In the genomic region with DNA sequence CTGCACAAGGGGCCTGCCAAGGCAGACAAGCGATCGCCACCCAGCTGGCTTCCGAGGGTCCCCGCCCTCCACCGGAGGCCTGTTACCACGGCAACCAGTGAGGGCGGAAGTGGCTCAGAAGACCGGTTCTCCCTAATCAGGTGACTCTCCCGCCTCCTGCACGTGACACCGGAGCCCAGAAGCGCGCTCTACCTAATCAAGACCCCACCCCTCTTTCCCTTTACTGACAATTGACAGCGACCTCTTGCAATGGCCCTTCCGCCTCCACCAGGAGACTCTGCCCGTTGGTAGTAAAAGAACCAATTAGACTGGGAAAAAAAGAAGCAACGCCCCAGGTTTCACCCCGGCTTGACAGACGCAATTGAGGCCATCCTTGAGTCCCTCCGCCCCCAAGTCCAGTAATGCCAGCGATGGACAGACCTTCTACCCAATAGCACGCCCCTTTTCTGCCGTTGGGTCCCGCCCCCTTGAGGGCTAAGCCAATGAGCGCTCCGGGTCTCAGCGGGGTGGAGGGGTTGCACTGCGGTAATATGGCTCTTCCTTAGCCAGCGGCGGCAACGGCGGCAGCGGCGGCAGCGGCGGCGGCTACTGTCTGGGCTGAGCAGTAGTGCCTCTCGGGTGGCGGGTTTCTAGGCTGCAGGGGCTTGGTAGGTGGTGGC, we compare ENCODE assay signal across 1 cellular context.
A peak's percentile ranks its signal among the peaks of the same experiment; 100 is the strongest.
TF ChIP-seq lines count a peak whose summit lies in the region.

A gene (plus strand): TSS at position 525 of the 659 bp plus-strand sequence. CDS start 198 bp downstream, outside the sequence.

TF ChIP-seq in HepG2, 621 proteins besides CTCF, POLR2A, EP300 and RAD21 (continued from another document and continues in another):
- TF ChIP-seq, protein P1, sequence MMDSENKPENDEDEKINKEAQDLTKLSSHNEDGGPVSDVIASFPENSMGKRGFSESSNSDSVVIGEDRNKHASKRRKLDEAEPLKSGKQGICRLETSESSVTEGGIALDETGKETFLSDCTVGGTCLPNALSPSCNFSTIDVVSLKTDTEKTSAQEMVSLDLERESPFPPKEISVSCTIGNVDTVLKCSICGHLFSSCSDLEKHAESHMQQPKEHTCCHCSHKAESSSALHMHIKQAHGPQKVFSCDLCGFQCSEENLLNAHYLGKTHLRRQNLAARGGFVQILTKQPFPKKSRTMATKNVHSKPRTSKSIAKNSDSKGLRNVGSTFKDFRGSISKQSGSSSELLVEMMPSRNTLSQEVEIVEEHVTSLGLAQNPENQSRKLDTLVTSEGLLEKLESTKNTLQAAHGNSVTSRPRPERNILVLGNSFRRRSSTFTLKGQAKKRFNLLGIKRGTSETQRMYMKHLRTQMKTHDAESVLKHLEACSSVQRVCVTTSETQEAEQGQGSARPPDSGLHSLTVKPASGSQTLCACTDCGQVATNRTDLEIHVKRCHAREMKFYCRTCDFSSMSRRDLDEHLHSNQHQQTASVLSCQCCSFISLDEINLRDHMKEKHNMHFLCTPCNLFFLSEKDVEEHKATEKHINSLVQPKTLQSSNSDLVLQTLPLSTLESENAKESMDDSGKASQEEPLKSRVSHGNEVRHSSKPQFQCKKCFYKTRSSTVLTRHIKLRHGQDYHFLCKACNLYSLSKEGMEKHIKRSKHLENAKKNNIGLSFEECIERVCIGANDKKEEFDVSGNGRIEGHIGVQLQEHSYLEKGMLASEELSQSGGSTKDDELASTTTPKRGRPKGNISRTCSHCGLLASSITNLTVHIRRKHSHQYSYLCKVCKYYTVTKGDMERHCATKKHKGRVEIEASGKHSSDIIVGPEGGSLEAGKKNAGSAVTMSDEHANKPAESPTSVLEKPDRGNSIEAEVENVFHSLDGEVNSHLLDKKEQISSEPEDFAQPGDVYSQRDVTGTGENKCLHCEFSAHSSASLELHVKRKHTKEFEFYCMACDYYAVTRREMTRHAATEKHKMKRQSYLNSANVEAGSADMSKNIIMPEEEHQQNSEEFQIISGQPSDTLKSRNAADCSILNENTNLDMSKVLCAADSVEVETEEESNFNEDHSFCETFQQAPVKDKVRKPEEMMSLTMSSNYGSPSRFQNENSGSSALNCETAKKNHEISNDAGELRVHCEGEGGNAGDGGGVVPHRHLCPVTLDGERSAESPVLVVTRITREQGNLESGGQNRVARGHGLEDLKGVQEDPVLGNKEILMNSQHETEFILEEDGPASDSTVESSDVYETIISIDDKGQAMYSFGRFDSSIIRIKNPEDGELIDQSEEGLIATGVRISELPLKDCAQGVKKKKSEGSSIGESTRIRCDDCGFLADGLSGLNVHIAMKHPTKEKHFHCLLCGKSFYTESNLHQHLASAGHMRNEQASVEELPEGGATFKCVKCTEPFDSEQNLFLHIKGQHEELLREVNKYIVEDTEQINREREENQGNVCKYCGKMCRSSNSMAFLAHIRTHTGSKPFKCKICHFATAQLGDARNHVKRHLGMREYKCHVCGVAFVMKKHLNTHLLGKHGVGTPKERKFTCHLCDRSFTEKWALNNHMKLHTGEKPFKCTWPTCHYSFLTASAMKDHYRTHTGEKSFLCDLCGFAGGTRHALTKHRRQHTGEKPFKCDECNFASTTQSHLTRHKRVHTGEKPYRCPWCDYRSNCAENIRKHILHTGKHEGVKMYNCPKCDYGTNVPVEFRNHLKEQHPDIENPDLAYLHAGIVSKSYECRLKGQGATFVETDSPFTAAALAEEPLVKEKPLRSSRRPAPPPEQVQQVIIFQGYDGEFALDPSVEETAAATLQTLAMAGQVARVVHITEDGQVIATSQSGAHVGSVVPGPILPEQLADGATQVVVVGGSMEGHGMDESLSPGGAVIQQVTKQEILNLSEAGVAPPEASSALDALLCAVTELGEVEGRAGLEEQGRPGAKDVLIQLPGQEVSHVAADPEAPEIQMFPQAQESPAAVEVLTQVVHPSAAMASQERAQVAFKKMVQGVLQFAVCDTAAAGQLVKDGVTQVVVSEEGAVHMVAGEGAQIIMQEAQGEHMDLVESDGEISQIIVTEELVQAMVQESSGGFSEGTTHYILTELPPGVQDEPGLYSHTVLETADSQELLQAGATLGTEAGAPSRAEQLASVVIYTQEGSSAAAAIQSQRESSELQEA (CRISPR knock-in tag; IDR thresholded peaks at IDR 0.05; ENCODE audit: not compliant biosample characterization): no peak
- TF ChIP-seq MED8 (CRISPR knock-in tag; IDR thresholded peaks at IDR 0.05; ENCODE audit: insufficient replicate concordance) (no peak), SSRP1 (CRISPR knock-in tag; IDR thresholded peaks at IDR 0.05) (no peak), PHF21A (CRISPR knock-in tag; IDR thresholded peaks at IDR 0.05) (0 out of 2 replicates have a peak, but pooled peaks have one; percentile 20), ASH2L (IDR thresholded peaks at IDR 0.05; ENCODE audit: insufficient read length, low read depth, low read length) (peak; percentile 86), SOX6 (IDR thresholded peaks at IDR 0.05) (no peak), SOX6 (CRISPR knock-in tag; IDR thresholded peaks at IDR 0.05) (peak; percentile 36), ZNF737 (CRISPR knock-in tag; IDR thresholded peaks at IDR 0.05; ENCODE audit: borderline replicate concordance) (no peak), HHEX (CRISPR knock-in tag; IDR thresholded peaks at IDR 0.05) (no peak), ZSCAN25 (CRISPR knock-in tag; IDR thresholded peaks at IDR 0.05) (0 out of 2 replicates have a peak, but pooled peaks have one; percentile 5), REXO4 (CRISPR knock-in tag; IDR thresholded peaks at IDR 0.05; ENCODE audit: borderline replicate concordance) (no peak), HMGA1 (CRISPR knock-in tag; conservative IDR thresholded peaks at IDR 0.05) (no peak), NFYC (CRISPR knock-in tag; IDR thresholded peaks at IDR 0.05) (peak; percentile 97), ARHGAP35 (CRISPR knock-in tag; IDR thresholded peaks at IDR 0.05; ENCODE audit: borderline replicate concordance) (no peak), STAT5B (CRISPR knock-in tag; IDR thresholded peaks at IDR 0.05) (no peak), ZNF44 (CRISPR knock-in tag; IDR thresholded peaks at IDR 0.05) (no peak), KLF6 (CRISPR knock-in tag; IDR thresholded peaks at IDR 0.05) (no peak), ETV5 (CRISPR knock-in tag; IDR thresholded peaks at IDR 0.05; ENCODE audit: borderline replicate concordance) (peak; percentile 87), ZNF460 (CRISPR knock-in tag; IDR thresholded peaks at IDR 0.05; ENCODE audit: borderline replicate concordance) (no peak), ARNTL (CRISPR knock-in tag; IDR thresholded peaks at IDR 0.05) (peak; percentile 97), ZFP41 (CRISPR knock-in tag; IDR thresholded peaks at IDR 0.05; ENCODE audit: borderline replicate concordance) (no peak), SUZ12 (IDR thresholded peaks at IDR 0.05; ENCODE audit: low read depth, low read length) (no peak), NCOA2 (CRISPR knock-in tag; IDR thresholded peaks at IDR 0.05) (0 out of 2 replicates have a peak, but pooled peaks have one; percentile 7), ZNF768 (CRISPR knock-in tag; IDR thresholded peaks at IDR 0.05) (no peak), TEAD2 (CRISPR knock-in tag; IDR thresholded peaks at IDR 0.05) (no peak), HCFC1 (IDR thresholded peaks at IDR 0.05; ENCODE audit: low read depth, low read length) (peak; percentile 42; the same call in 1 of the 2 replicates), ZNF333 (CRISPR knock-in tag; IDR thresholded peaks at IDR 0.05; ENCODE audit: borderline replicate concordance) (no peak), ZMYM4 (CRISPR knock-in tag; IDR thresholded peaks at IDR 0.05) (peak; percentile 54; the same call in 1 of the 2 replicates)
- TF ChIP-seq, protein P2, sequence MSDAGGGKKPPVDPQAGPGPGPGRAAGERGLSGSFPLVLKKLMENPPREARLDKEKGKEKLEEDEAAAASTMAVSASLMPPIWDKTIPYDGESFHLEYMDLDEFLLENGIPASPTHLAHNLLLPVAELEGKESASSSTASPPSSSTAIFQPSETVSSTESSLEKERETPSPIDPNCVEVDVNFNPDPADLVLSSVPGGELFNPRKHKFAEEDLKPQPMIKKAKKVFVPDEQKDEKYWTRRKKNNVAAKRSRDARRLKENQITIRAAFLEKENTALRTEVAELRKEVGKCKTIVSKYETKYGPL (CRISPR knock-in tag; IDR thresholded peaks at IDR 0.05): no peak
- TF ChIP-seq, protein P3, sequence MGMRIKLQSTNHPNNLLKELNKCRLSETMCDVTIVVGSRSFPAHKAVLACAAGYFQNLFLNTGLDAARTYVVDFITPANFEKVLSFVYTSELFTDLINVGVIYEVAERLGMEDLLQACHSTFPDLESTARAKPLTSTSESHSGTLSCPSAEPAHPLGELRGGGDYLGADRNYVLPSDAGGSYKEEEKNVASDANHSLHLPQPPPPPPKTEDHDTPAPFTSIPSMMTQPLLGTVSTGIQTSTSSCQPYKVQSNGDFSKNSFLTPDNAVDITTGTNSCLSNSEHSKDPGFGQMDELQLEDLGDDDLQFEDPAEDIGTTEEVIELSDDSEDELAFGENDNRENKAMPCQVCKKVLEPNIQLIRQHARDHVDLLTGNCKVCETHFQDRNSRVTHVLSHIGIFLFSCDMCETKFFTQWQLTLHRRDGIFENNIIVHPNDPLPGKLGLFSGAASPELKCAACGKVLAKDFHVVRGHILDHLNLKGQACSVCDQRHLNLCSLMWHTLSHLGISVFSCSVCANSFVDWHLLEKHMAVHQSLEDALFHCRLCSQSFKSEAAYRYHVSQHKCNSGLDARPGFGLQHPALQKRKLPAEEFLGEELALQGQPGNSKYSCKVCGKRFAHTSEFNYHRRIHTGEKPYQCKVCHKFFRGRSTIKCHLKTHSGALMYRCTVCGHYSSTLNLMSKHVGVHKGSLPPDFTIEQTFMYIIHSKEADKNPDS (CRISPR knock-in tag; IDR thresholded peaks at IDR 0.05): no peak
- TF ChIP-seq, protein P4, sequence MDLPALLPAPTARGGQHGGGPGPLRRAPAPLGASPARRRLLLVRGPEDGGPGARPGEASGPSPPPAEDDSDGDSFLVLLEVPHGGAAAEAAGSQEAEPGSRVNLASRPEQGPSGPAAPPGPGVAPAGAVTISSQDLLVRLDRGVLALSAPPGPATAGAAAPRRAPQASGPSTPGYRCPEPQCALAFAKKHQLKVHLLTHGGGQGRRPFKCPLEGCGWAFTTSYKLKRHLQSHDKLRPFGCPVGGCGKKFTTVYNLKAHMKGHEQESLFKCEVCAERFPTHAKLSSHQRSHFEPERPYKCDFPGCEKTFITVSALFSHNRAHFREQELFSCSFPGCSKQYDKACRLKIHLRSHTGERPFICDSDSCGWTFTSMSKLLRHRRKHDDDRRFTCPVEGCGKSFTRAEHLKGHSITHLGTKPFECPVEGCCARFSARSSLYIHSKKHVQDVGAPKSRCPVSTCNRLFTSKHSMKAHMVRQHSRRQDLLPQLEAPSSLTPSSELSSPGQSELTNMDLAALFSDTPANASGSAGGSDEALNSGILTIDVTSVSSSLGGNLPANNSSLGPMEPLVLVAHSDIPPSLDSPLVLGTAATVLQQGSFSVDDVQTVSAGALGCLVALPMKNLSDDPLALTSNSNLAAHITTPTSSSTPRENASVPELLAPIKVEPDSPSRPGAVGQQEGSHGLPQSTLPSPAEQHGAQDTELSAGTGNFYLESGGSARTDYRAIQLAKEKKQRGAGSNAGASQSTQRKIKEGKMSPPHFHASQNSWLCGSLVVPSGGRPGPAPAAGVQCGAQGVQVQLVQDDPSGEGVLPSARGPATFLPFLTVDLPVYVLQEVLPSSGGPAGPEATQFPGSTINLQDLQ (CRISPR knock-in tag; IDR thresholded peaks at IDR 0.05): no peak
- TF ChIP-seq, protein P5, sequence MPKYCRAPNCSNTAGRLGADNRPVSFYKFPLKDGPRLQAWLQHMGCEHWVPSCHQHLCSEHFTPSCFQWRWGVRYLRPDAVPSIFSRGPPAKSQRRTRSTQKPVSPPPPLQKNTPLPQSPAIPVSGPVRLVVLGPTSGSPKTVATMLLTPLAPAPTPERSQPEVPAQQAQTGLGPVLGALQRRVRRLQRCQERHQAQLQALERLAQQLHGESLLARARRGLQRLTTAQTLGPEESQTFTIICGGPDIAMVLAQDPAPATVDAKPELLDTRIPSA (CRISPR knock-in tag; IDR thresholded peaks at IDR 0.05; ENCODE audit: borderline replicate concordance): peak; percentile 100
- TF ChIP-seq, protein P6, sequence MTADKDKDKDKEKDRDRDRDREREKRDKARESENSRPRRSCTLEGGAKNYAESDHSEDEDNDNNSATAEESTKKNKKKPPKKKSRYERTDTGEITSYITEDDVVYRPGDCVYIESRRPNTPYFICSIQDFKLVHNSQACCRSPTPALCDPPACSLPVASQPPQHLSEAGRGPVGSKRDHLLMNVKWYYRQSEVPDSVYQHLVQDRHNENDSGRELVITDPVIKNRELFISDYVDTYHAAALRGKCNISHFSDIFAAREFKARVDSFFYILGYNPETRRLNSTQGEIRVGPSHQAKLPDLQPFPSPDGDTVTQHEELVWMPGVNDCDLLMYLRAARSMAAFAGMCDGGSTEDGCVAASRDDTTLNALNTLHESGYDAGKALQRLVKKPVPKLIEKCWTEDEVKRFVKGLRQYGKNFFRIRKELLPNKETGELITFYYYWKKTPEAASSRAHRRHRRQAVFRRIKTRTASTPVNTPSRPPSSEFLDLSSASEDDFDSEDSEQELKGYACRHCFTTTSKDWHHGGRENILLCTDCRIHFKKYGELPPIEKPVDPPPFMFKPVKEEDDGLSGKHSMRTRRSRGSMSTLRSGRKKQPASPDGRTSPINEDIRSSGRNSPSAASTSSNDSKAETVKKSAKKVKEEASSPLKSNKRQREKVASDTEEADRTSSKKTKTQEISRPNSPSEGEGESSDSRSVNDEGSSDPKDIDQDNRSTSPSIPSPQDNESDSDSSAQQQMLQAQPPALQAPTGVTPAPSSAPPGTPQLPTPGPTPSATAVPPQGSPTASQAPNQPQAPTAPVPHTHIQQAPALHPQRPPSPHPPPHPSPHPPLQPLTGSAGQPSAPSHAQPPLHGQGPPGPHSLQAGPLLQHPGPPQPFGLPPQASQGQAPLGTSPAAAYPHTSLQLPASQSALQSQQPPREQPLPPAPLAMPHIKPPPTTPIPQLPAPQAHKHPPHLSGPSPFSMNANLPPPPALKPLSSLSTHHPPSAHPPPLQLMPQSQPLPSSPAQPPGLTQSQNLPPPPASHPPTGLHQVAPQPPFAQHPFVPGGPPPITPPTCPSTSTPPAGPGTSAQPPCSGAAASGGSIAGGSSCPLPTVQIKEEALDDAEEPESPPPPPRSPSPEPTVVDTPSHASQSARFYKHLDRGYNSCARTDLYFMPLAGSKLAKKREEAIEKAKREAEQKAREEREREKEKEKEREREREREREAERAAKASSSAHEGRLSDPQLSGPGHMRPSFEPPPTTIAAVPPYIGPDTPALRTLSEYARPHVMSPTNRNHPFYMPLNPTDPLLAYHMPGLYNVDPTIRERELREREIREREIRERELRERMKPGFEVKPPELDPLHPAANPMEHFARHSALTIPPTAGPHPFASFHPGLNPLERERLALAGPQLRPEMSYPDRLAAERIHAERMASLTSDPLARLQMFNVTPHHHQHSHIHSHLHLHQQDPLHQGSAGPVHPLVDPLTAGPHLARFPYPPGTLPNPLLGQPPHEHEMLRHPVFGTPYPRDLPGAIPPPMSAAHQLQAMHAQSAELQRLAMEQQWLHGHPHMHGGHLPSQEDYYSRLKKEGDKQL (CRISPR knock-in tag; IDR thresholded peaks at IDR 0.05; ENCODE audit: low read depth): no peak
- TF ChIP-seq, protein P7, sequence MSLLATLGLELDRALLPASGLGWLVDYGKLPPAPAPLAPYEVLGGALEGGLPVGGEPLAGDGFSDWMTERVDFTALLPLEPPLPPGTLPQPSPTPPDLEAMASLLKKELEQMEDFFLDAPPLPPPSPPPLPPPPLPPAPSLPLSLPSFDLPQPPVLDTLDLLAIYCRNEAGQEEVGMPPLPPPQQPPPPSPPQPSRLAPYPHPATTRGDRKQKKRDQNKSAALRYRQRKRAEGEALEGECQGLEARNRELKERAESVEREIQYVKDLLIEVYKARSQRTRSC (CRISPR knock-in tag; IDR thresholded peaks at IDR 0.05; ENCODE audit: low read depth): no peak
- TF ChIP-seq, protein P8, sequence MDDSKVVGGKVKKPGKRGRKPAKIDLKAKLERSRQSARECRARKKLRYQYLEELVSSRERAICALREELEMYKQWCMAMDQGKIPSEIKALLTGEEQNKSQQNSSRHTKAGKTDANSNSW (CRISPR knock-in tag; IDR thresholded peaks at IDR 0.05; ENCODE audit: borderline replicate concordance): no peak
